ENCODE assay signal across 32 cellular contexts in the genomic region with DNA sequence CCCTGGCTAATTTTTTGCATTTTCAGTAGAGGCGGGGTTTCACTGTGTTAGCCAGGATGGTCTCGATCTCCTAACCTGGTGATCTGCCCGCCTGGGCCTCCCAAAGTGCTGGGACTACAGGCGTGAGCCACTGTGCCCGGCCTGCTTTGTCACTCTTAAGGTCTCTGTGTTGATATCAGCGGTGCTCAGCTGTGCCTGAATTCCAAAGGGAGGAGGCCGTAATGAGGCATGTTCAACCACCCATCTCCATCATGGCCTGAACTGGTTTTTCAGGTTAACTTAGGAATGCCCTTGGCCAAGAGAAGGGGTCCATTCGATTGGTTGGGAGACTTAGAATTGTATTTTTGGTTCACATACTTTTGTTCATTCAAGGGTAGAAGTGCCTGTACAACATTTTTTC. TPM values are rescaled to one million over a fixed set of nuclear protein-coding genes. Genes with fewer than 3 reads are reported as not detected.
DNase-seq lines count a peak whose midpoint lies in the region; ATAC-seq and TF ChIP-seq lines count a peak whose summit lies in the region.
"Had no signal": no experiment of that assay in that cellular context is flagged by ENCODE, and none has a peak within 500 bp of the region (broad histone marks: within the 10 kb centered on the region; RNA-seq: fewer than 3 reads in every experiment).

No MANE protein-coding gene starts in this region.

- peaks cover 19% of the 10 kb centered on the region for H3K4me1 ChIP-seq in Caco-2
- no peaks in the 10 kb centered on the region for H3K4me1 ChIP-seq in lower lobe of right lung
- H3K4me1 ChIP-seq in aorta (ENCODE audit: control insufficient read depth in 1 of 2, insufficient read depth in 2 of 2, low read length in 2 of 2): no peaks in the 10 kb centered on the region
- H3K4me1 ChIP-seq: BE2C, prostate gland, tibial artery had no signal

- ATAC-seq in lower lobe of right lung (peak; percentile 84 to 93), aorta (ENCODE audit: low FRiP score) (no peak), HG02678 (IDR thresholded peaks at IDR 0.05; ENCODE audit: unreplicated experiment) (no peak)
- ATAC-seq: CD8-positive, alpha-beta T cell; left ventricle myocardium superior; naive thymus-derived CD8-positive, alpha-beta T cell; sciatic nerve; T-cell had no signal

- H3K36me3 ChIP-seq in Caco-2 (ENCODE audit: control insufficient read depth, insufficient read depth, low read length): no peaks in the 10 kb centered on the region
- no peaks in the 10 kb centered on the region for H3K36me3 ChIP-seq in lower lobe of right lung
- no peaks in the 10 kb centered on the region for H3K36me3 ChIP-seq in aorta (ENCODE audit: control insufficient read depth in 1 of 2, insufficient read depth in 2 of 2, low read length in 1 of 2)
- H3K36me3 ChIP-seq: BE2C, prostate gland, tibial artery, WERI-Rb-1 had no signal

- TF ChIP-seq CTCF in Caco-2 (IDR thresholded peaks at IDR 0.05; ENCODE audit: insufficient read depth in 1 of 2, low read depth in 1 of 2, low read length in 1 of 2, severe bottlenecking in 1 of 2, unreplicated experiment in 1 of 2) (no peak), lower lobe of right lung (IDR thresholded peaks at IDR 0.05) (no peak)

- H3K9me3 ChIP-seq in Caco-2 (peaks cover 10% of the 10 kb centered on the region; the same call in 1 of the 2 replicates), lower lobe of right lung (peaks cover 22% of the 10 kb centered on the region), aorta (ENCODE audit: control insufficient read depth, low read length) (no peaks in the 10 kb centered on the region)
- H3K9me3 ChIP-seq: BE2C, prostate gland had no signal

- 92 to 95% methylated on average over 8 of the region's 8 CpGs for WGBS in aorta, 2 donors

- DNase-seq in Caco-2 (peak; percentile 75 to 86), HT-29 (ENCODE audit: low spot score) (peak; percentile 73), epithelial cell of prostate (ENCODE audit: low read depth, low spot score) (peak; percentile 37), lower lobe of right lung (no peak), aorta (no peak), cardiac septum (ENCODE audit: low spot score) (no peak), GM03348 (ENCODE audit: low spot score) (no peak)
- DNase-seq: ACHN; activated CD4-positive, alpha-beta T cell treated with anti-CD3 and anti-CD28 coated beads for 48 hours; activated effector memory CD4-positive, alpha-beta T cell treated with anti-CD3 and anti-CD28 coated beads, Interleukin-2, amount 50 U/mL, for 16 hours; activated naive CD8-positive, alpha-beta T cell treated with anti-CD3 and anti-CD28 coated beads for 36 hours; BE2C; CD8-positive, alpha-beta T cell; dermis blood vessel endothelial cell; hippocampal formation; IMR-90; left ventricle myocardium superior; midbrain; naive thymus-derived CD8-positive, alpha-beta T cell; NCI-H1436 treated with DMSO at 0.1 percent for 48 hours; NCI-H2081 treated with DMSO at 0.1 percent for 48 hours; NCI-H446 treated with DMSO at 0.1 percent for 48 hours; stimulated activated CD4-positive, alpha-beta T cell treated with anti-CD3 and anti-CD28 coated beads, Interleukin-4, amount 100 ng/mL, for 24 hours; T-cell; tibial artery; WERI-Rb-1 had no signal

- no peaks in the 10 kb centered on the region for H3K27me3 Mint-ChIP-seq in Caco-2 (ENCODE audit: insufficient read depth, unreplicated experiment)

- H3K9me3 Mint-ChIP-seq in Caco-2 (ENCODE audit: unreplicated experiment): peaks cover 21% of the 10 kb centered on the region

- H3K27me3 ChIP-seq in Caco-2 (replicated peaks; ENCODE audit: control insufficient read depth, insufficient read depth, low read length) (no peaks in the 10 kb centered on the region), lower lobe of right lung (ENCODE audit: low read depth) (no peaks in the 10 kb centered on the region), aorta (ENCODE audit: control insufficient read depth in 1 of 2, insufficient read depth in 2 of 2, low read length in 1 of 2) (no peaks in the 10 kb centered on the region)
- H3K27me3 ChIP-seq: BE2C, tibial artery had no signal

- H3K36me3 Mint-ChIP-seq in Caco-2 (ENCODE audit: insufficient read depth, unreplicated experiment): no peaks in the 10 kb centered on the region
- H3K36me3 Mint-ChIP-seq: CD8-positive, alpha-beta T cell; T-cell had no signal

- peak overlapping the region; percentile 82 for H3K27ac Mint-ChIP-seq in Caco-2 (ENCODE audit: unreplicated experiment)
- H3K27ac Mint-ChIP-seq: activated naive CD8-positive, alpha-beta T cell treated with anti-CD3 and anti-CD28 coated beads for 36 hours; CD8-positive, alpha-beta T cell; T-cell had no signal

- H3K4me3 ChIP-seq in Caco-2 (ENCODE audit: low read depth, low read length) (no peak overlapping the region), lower lobe of right lung (no peak overlapping the region), aorta (ENCODE audit: low read length in 2 of 2) (no peak overlapping the region)
- H3K4me3 ChIP-seq: prostate gland, tibial artery had no signal

- POLR2A ChIA-PET in Caco-2 (lab: Charles Lee): no interaction called here

- intact Hi-C loops in Caco-2 (cut with micrococcal nuclease; ENCODE audit: unreplicated experiment): no loop called here
- intact Hi-C loops in lower lobe of right lung (cut with DNase I): no loop called here
- intact Hi-C loops in aorta (cut with DNase I): no loop called here
- intact Hi-C loops in cardiac septum (cut with DNase I): no loop called here

- H3K4me1 Mint-ChIP-seq in Caco-2 (ENCODE audit: low read depth, unreplicated experiment): peaks cover 21% of the 10 kb centered on the region
- H3K4me1 Mint-ChIP-seq: activated naive CD8-positive, alpha-beta T cell treated with anti-CD3 and anti-CD28 coated beads for 36 hours; naive thymus-derived CD8-positive, alpha-beta T cell; T-cell had no signal

- CTCF ChIA-PET in Caco-2 (lab: Charles Lee): no interaction called here

- no peak overlapping the region for H3K27ac ChIP-seq in epithelial cell of prostate
- H3K27ac ChIP-seq in lower lobe of right lung: no peak overlapping the region
- no peak overlapping the region for H3K27ac ChIP-seq in aorta (ENCODE audit: low read depth in 1 of 2, low read length in 2 of 2)
- H3K27ac ChIP-seq: prostate gland, tibial artery, WERI-Rb-1 had no signal

- no peak overlapping the region for H3K4me3 Mint-ChIP-seq in Caco-2 (ENCODE audit: unreplicated experiment)
- H3K4me3 Mint-ChIP-seq: activated naive CD8-positive, alpha-beta T cell treated with anti-CD3 and anti-CD28 coated beads for 36 hours; CD8-positive, alpha-beta T cell; naive thymus-derived CD8-positive, alpha-beta T cell; T-cell had no signal

- no TSS peak for BruUV-seq in Caco-2 (replicated peaks; lab: Mats Ljungman, UMichigan)

RNA-seq across cellular contexts. Expression of gene HSD17B3, which starts 22.0 kb away (rescaled TPM):
- not detected in 2 replicates for total RNA-seq in Caco-2 (2022)
- total RNA-seq in HT-29 (2014; rRNA removed; shearing (Covaris generic)): not detected in 2 replicates
- total RNA-seq in lower lobe of right lung: 1.1 TPM
- total RNA-seq in aorta: 1 to 10 TPM; 2.2 to 2.6 TPM
- polyA plus RNA-seq in aorta: 10 to 100 TPM in 1 of 2 donors, not detected in 1; 17.7 TPM
- 1.3 TPM for total RNA-seq in cardiac septum
- total RNA-seq: activated CD8-positive, alpha-beta memory T cell treated with anti-CD3 and anti-CD28 coated beads for 36 hours; activated naive CD8-positive, alpha-beta T cell treated with anti-CD3 and anti-CD28 coated beads for 36 hours; dermis blood vessel endothelial cell; RPMI7951 had no signal
- polyA plus RNA-seq: fibroblast of lung; IMR-90; naive thymus-derived CD8-positive, alpha-beta T cell had no signal

Comparison
In these comparisons a context has a peak if more than half of its experiments do, and no peak if none do; other contexts are left out.
1. DNase-seq: peak in Caco-2 (2 of 2), HT-29 (single experiment) and epithelial cell of prostate (single experiment); none in lower lobe of right lung (single experiment), aorta (0 of 2), cardiac septum (single experiment) and GM03348 (single experiment).
2. ATAC-seq: peak in lower lobe of right lung (2 of 2); none in aorta (single experiment) and HG02678 (single experiment).